Comparison of ENCODE assay signal across 1 cellular context in genomic region chr4:73075832-73076231, GRCh38.
TF ChIP-seq lines count a peak whose summit lies in the region.

No MANE protein-coding gene starts in this region.

TF ChIP-seq in endothelial cell of umbilical vein, 7 proteins besides CTCF, POLR2A, EP300 and RAD21:
- no peak for TF ChIP-seq MAX (IDR thresholded peaks at IDR 0.05; ENCODE audit: insufficient read depth, insufficient read length)
- no peak for TF ChIP-seq MYC (IDR thresholded peaks at IDR 0.05; ENCODE audit: low read depth, low read length)
- TF ChIP-seq GATA2 (IDR thresholded peaks at IDR 0.05; ENCODE audit: insufficient read depth, insufficient read length, low read depth, low read length): no peak
- no peak for TF ChIP-seq JUN (IDR thresholded peaks at IDR 0.05; ENCODE audit: borderline replicate concordance, insufficient read depth, insufficient read length, low read depth)
TF ChIP-seq in endothelial cell of umbilical vein: peak in this region for 0.
